Comparison of ENCODE assay signal across 12 cellular contexts in the genomic region with DNA sequence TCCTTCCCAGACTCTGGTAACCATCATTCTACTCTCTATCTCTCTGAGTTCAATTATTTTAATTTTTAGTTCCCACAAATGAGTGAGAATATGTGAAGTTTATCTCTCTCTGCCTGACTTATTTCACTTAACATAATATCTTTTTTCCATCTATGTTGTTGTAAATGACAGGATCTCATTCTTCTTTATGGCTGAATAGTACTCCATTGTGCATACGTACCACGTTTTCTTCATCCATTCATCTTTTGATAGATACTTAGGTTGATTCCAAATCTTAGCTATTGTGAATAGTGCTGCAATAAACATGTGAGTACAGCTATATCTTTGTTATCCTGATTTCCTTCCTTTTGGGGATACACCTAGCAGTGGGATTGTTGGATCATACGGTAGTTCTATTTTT.
"Had no signal": no experiment of that assay in that cellular context is flagged by ENCODE, and none has a peak within 500 bp of the region (broad histone marks: within the 10 kb centered on the region; RNA-seq: fewer than 3 reads in every experiment).

No MANE protein-coding gene starts in this region.

- H3K4me3 ChIP-seq: stomach, testis had no signal

- H3K4me1 ChIP-seq: testis had no signal

- H3K9me3 ChIP-seq: stomach, testis had no signal

- DNase-seq: activated CD4-positive, alpha-beta T cell treated with anti-CD3 and anti-CD28 coated beads, Interleukin-2, amount 50 U/mL, for 1 hour; activated CD8-positive, alpha-beta memory T cell treated with anti-CD3 and anti-CD28 coated beads for 24 hours; activated naive CD8-positive, alpha-beta T cell treated with anti-CD3 and anti-CD28 coated beads, Interleukin-2, amount 10 ng/mL, durations not matched to agents 7 days and 5 days; left colon; occipital lobe; stimulated activated CD4-positive, alpha-beta T cell treated with anti-CD3 and anti-CD28 coated beads, Interleukin-1b, Interleukin-23, amount 100 ng/mL, for 48 hours; stomach; T-cell; T-helper 9 cell; testis had no signal

- H3K36me3 ChIP-seq: stomach had no signal

- ATAC-seq: left colon, sciatic nerve, T-cell had no signal

- H3K27me3 ChIP-seq: stomach, testis had no signal

- FAIRE-seq: frontal cortex had no signal

- H3K27ac ChIP-seq: testis had no signal
